Comparison of ENCODE assay signal across 17 cellular contexts in the genomic region with DNA sequence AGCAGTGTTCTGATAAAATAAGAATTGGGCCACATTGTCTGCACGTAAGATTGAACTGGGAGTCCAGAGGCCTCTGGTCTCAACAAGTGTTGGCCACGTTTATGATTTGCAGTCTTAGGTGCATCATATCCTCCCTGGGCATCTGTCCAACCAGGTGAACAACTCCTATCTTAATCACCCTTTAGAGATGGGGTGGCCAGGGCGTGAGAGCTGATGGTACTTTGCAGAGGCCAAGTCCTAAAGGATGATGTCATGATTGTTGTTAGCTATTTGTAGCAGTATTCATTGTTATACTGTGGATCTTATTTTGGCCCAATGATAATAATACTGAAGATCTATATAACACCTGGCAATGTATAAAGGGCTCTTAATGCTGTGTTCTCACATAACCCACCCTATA.
"Had no signal": no experiment of that assay in that cellular context is flagged by ENCODE, and none has a peak within 500 bp of the region (broad histone marks: within the 10 kb centered on the region; RNA-seq: fewer than 3 reads in every experiment).

No MANE protein-coding gene starts in this region.

- H3K4me3 ChIP-seq: hepatocyte, lung, prostate gland, right atrium auricular region, suprapubic skin, vagina had no signal

- H3K27ac ChIP-seq: hepatocyte, prostate gland, right atrium auricular region, suprapubic skin, vagina had no signal

- H3K9me3 ChIP-seq: prostate gland, right atrium auricular region, suprapubic skin, vagina had no signal

- H3K36me3 ChIP-seq: prostate gland, right atrium auricular region, suprapubic skin, vagina had no signal

- DNase-seq: activated B cell treated with CpG ODN at 0.5 μM for 24 hours; activated CD4-positive, alpha-beta memory T cell treated with anti-CD3 and anti-CD28 coated beads for 36 hours; activated CD4-positive, alpha-beta T cell treated with anti-CD3 and anti-CD28 coated beads for 4 hours; activated CD8-positive, alpha-beta memory T cell treated with anti-CD3 and anti-CD28 coated beads, Interleukin-2, amount 10 ng/mL, durations not matched to agents 7 days and 5 days; activated naive CD4-positive, alpha-beta T cell treated with anti-CD3 and anti-CD28 coated beads, Interleukin-2, amount 10 ng/mL, durations not matched to agents 7 days and 5 days; effector CD8-positive, alpha-beta T cell; stimulated activated naive CD8-positive, alpha-beta T cell treated with anti-CD3 and anti-CD28 coated beads, Interleukin-15, amount 100 ng/mL, for 72 hours; T-cell; T-helper 9 cell; trophoblast cell had no signal

- H3K27me3 ChIP-seq: hepatocyte, right atrium auricular region, suprapubic skin, vagina had no signal

- ATAC-seq: activated CD8-positive, alpha-beta memory T cell treated with anti-CD3 and anti-CD28 coated beads, Interleukin-2, amount 10 ng/mL, durations not matched to agents 7 days and 5 days; activated T-helper 17 cell treated with anti-CD3 and anti-CD28 coated beads, Interleukin-2, amount 50 U/mL, for 72 hours; stimulated activated naive CD8-positive, alpha-beta T cell treated with anti-CD3 and anti-CD28 coated beads, Interleukin-15, amount 100 ng/mL, for 72 hours; T-cell had no signal

- H3K4me1 ChIP-seq: prostate gland, vagina had no signal
